25 cellular contexts compared by ENCODE assay signal in the genomic region with DNA sequence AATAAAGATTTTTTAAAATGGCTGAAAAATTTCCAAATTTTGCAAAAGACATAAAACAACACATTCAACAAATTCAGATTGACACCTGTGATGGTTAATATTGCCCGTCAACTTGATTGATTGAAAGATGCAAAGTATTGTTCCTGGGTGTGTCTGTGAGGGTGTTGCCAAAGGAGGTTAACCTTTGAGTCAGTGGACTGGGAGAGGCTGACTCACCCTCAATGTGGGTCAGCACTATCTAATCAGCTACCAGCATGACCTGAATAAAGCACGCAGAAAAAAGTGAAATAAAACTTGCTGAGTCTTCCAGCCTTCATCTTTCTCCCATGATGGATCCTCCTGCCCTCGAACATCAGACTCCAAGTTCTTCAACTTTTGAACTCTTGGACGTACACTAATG.
"Had no signal": no experiment of that assay in that cellular context is flagged by ENCODE, and none has a peak within 500 bp of the region (broad histone marks: within the 10 kb centered on the region; RNA-seq: fewer than 3 reads in every experiment).

No MANE protein-coding gene starts in this region.

- H3K4me3 ChIP-seq: breast epithelium, esophagus squamous epithelium, gastroesophageal sphincter, upper lobe of right lung had no signal

- H3K79me2 ChIP-seq: parathyroid adenoma had no signal

- H2AFZ ChIP-seq: parathyroid adenoma had no signal

- H3K9me3 ChIP-seq: breast epithelium, esophagus squamous epithelium, gastroesophageal sphincter, upper lobe of right lung had no signal

- H3K27ac ChIP-seq: breast epithelium, esophagus squamous epithelium, gastroesophageal sphincter, parathyroid adenoma, upper lobe of right lung had no signal

- H3K4me1 ChIP-seq: breast epithelium, esophagus squamous epithelium, gastroesophageal sphincter, parathyroid adenoma, upper lobe of right lung had no signal

- FAIRE-seq: islet of Langerhans, TTC549 had no signal

- H3K27me3 ChIP-seq: breast epithelium, esophagus squamous epithelium, gastroesophageal sphincter, upper lobe of right lung had no signal

- DNase-seq: activated B cell treated with CpG ODN at 0.5 μM for 24 hours; activated CD4-positive, alpha-beta T cell treated with anti-CD3 and anti-CD28 coated beads for 36 hours; activated CD4-positive, alpha-beta T cell treated with anti-CD3 and anti-CD28 coated beads, Interleukin-2, amount 50 U/mL, for 4 hours; activated CD8-positive, alpha-beta memory T cell treated with anti-CD3 and anti-CD28 coated beads, Interleukin-2, amount 50 U/mL, for 48 hours; activated naive CD4-positive, alpha-beta T cell treated with anti-CD3 and anti-CD28 coated beads for 36 hours; activated naive CD8-positive, alpha-beta T cell treated with anti-CD3 and anti-CD28 coated beads, Interleukin-2, amount 10 ng/mL, durations not matched to agents 7 days and 5 days; activated T-cell treated with anti-CD3 and anti-CD28 coated beads, Interleukin-2, amount 50 U/mL, for 48 hours; amniotic stem cell; cerebellar nuclear complex; cortex of kidney; endodermal cell; esophagus squamous epithelium; head of caudate nucleus; left colon; naive B cell; nucleus accumbens; stimulated activated CD4-positive, alpha-beta T cell treated with anti-CD3 and anti-CD28 coated beads, Interleukin-4, amount 100 ng/mL, for 24 hours; stimulated activated naive CD4-positive, alpha-beta T cell treated with Interleukin-2 at 50 U/mL for 16 hours; upper lobe of right lung had no signal

- H3K9ac ChIP-seq: parathyroid adenoma had no signal

- H3K36me3 ChIP-seq: breast epithelium, esophagus squamous epithelium, gastroesophageal sphincter, upper lobe of right lung had no signal

- ATAC-seq: activated CD4-positive, alpha-beta T cell treated with anti-CD3 and anti-CD28 coated beads for 36 hours; gastroesophageal sphincter; left colon; right cardiac atrium; upper lobe of right lung had no signal
